Comparison of ENCODE assay signal across 1 cellular context in the genomic region with DNA sequence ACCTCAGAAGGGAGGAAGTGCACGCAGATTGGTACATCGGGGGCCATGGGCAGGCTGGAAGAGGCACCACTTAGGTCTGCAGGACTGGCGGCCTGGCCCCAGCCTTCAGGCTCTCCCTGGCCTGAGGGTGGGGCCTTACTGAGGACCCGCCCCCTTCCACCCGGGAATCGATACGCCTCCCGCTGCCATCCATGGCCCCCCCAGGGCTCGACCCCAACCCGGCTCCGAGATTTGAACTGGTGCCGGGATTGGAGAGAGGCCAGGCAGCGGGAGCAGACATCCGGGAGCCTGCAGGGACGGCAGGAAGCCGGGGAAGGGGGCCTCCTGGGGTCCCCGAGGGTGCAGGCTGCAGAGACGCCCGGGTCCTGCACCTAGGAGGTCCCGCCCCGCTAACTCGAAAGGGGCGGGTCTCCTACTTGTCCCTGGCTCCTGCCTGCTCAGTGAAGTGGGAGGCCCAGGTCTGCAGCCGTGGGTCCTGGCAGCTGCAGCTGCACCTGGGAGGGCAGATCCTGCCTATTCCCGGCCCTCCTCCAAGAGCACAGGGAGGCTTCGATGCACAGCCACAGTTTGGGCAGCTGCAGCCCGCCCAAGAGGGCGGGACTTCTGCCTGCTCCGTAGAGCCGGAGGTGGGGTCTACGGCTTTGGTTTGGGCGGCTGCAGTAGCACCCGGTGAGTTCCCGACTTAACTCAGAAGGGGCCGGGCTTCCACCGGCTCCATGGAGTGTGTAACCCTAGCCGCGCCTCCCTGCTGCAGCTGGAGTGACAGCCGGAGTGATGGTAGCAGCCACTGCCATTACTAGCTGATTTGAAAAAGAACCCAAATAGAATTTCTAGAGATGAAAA.
A peak's percentile ranks its signal among the peaks of the same experiment; 100 is the strongest.
TF ChIP-seq lines count a peak whose summit lies in the region.

No MANE protein-coding gene starts in this region.

TF ChIP-seq in HepG2, 621 proteins besides CTCF, POLR2A, EP300 and RAD21 (continued from another document):
- TF ChIP-seq, protein P1, sequence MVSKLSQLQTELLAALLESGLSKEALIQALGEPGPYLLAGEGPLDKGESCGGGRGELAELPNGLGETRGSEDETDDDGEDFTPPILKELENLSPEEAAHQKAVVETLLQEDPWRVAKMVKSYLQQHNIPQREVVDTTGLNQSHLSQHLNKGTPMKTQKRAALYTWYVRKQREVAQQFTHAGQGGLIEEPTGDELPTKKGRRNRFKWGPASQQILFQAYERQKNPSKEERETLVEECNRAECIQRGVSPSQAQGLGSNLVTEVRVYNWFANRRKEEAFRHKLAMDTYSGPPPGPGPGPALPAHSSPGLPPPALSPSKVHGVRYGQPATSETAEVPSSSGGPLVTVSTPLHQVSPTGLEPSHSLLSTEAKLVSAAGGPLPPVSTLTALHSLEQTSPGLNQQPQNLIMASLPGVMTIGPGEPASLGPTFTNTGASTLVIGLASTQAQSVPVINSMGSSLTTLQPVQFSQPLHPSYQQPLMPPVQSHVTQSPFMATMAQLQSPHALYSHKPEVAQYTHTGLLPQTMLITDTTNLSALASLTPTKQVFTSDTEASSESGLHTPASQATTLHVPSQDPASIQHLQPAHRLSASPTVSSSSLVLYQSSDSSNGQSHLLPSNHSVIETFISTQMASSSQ (IDR thresholded peaks at IDR 0.05; ENCODE audit: low read depth) = no peak
- TF ChIP-seq, protein P1 (CRISPR knock-in tag; IDR thresholded peaks at IDR 0.05; ENCODE audit: borderline replicate concordance) = peak; percentile 63; the same call in 1 of the 2 replicates
- TF ChIP-seq ZNF383 (CRISPR knock-in tag; IDR thresholded peaks at IDR 0.05; ENCODE audit: borderline replicate concordance) (0 out of 2 replicates have a peak, but pooled peaks have one; percentile 74), ZFP90 (CRISPR knock-in tag; IDR thresholded peaks at IDR 0.05; ENCODE audit: borderline replicate concordance) (peak; percentile 81; the same call in 1 of the 2 replicates), HIVEP1 (CRISPR knock-in tag; IDR thresholded peaks at IDR 0.05) (peak; percentile 61), BORCS8-MEF2B (CRISPR knock-in tag; IDR thresholded peaks at IDR 0.05) (peak; percentile 65), ZNF878 (CRISPR knock-in tag; IDR thresholded peaks at IDR 0.05) (0 out of 2 replicates have a peak, but pooled peaks have one; percentile 38), ASH2L (IDR thresholded peaks at IDR 0.05; ENCODE audit: insufficient read length, low read depth, low read length) (peak; percentile 30), ZNF777 (CRISPR knock-in tag; IDR thresholded peaks at IDR 0.05) (peak; percentile 70), ZNF83 (CRISPR knock-in tag; IDR thresholded peaks at IDR 0.05; ENCODE audit: borderline replicate concordance) (peak; percentile 92), ZNF552 (CRISPR knock-in tag; IDR thresholded peaks at IDR 0.05; ENCODE audit: borderline replicate concordance) (0 out of 2 replicates have a peak, but pooled peaks have one; percentile 76), PHF21A (CRISPR knock-in tag; IDR thresholded peaks at IDR 0.05) (peak; percentile 89; the same call in 1 of the 2 replicates), NONO (IDR thresholded peaks at IDR 0.05) (no peak), NONO (CRISPR knock-in tag; conservative IDR thresholded peaks at IDR 0.05) (peak; percentile 60; the same call in 1 of the 2 replicates), KDM2A (CRISPR knock-in tag; IDR thresholded peaks at IDR 0.05; ENCODE audit: borderline replicate concordance, low read depth) (peak; percentile 72), HES4 (CRISPR knock-in tag; IDR thresholded peaks at IDR 0.05; ENCODE audit: borderline replicate concordance) (no peak), PITX1 (CRISPR knock-in tag; IDR thresholded peaks at IDR 0.05) (peak; percentile 10; the same call in 1 of the 2 replicates), ZNF75D (CRISPR knock-in tag; IDR thresholded peaks at IDR 0.05; ENCODE audit: borderline replicate concordance) (no peak), SATB2 (CRISPR knock-in tag; IDR thresholded peaks at IDR 0.05) (no peak), GTF3A (CRISPR knock-in tag; conservative IDR thresholded peaks at IDR 0.05) (0 out of 2 replicates have a peak, but pooled peaks have one; percentile 77), ZBTB7B (CRISPR knock-in tag; IDR thresholded peaks at IDR 0.05) (peak; percentile 71)
- TF ChIP-seq, protein P2, sequence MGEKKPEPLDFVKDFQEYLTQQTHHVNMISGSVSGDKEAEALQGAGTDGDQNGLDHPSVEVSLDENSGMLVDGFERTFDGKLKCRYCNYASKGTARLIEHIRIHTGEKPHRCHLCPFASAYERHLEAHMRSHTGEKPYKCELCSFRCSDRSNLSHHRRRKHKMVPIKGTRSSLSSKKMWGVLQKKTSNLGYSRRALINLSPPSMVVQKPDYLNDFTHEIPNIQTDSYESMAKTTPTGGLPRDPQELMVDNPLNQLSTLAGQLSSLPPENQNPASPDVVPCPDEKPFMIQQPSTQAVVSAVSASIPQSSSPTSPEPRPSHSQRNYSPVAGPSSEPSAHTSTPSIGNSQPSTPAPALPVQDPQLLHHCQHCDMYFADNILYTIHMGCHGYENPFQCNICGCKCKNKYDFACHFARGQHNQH (CRISPR knock-in tag; IDR thresholded peaks at IDR 0.05) = peak; percentile 66
- TF ChIP-seq, protein P3, sequence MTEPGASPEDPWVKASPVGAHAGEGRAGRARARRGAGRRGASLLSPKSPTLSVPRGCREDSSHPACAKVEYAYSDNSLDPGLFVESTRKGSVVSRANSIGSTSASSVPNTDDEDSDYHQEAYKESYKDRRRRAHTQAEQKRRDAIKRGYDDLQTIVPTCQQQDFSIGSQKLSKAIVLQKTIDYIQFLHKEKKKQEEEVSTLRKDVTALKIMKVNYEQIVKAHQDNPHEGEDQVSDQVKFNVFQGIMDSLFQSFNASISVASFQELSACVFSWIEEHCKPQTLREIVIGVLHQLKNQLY (CRISPR knock-in tag; IDR thresholded peaks at IDR 0.05) = peak; percentile 22; the same call in 1 of the 2 replicates
- TF ChIP-seq, protein P4, sequence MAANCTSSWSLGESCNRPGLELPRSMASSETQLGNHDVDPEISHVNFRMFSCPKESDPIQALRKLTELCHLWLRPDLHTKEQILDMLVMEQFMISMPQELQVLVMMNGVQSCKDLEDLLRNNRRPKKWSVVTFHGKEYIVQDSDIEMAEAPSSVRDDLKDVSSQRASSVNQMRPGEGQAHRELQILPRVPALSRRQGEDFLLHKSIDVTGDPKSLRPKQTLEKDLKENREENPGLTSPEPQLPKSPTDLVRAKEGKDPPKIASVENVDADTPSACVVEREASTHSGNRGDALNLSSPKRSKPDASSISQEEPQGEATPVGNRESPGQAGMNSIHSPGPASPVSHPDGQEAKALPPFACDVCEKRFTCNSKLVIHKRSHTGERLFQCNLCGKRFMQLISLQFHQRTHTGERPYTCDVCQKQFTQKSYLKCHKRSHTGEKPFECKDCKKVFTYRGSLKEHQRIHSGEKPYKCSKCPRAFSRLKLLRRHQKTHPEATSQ (CRISPR knock-in tag; IDR thresholded peaks at IDR 0.05; ENCODE audit: borderline replicate concordance) = peak; percentile 41; the same call in 1 of the 2 replicates
- TF ChIP-seq, protein P5, sequence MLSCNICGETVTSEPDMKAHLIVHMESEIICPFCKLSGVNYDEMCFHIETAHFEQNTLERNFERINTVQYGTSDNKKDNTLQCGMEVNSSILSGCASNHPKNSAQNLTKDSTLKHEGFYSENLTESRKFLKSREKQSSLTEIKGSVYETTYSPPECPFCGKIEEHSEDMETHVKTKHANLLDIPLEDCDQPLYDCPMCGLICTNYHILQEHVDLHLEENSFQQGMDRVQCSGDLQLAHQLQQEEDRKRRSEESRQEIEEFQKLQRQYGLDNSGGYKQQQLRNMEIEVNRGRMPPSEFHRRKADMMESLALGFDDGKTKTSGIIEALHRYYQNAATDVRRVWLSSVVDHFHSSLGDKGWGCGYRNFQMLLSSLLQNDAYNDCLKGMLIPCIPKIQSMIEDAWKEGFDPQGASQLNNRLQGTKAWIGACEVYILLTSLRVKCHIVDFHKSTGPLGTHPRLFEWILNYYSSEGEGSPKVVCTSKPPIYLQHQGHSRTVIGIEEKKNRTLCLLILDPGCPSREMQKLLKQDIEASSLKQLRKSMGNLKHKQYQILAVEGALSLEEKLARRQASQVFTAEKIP (CRISPR knock-in tag; IDR thresholded peaks at IDR 0.05; ENCODE audit: borderline replicate concordance) = no peak
- TF ChIP-seq, protein P6, sequence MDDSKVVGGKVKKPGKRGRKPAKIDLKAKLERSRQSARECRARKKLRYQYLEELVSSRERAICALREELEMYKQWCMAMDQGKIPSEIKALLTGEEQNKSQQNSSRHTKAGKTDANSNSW (CRISPR knock-in tag; IDR thresholded peaks at IDR 0.05; ENCODE audit: borderline replicate concordance) = no peak
